21 cellular contexts compared by ENCODE assay signal in the genomic region with DNA sequence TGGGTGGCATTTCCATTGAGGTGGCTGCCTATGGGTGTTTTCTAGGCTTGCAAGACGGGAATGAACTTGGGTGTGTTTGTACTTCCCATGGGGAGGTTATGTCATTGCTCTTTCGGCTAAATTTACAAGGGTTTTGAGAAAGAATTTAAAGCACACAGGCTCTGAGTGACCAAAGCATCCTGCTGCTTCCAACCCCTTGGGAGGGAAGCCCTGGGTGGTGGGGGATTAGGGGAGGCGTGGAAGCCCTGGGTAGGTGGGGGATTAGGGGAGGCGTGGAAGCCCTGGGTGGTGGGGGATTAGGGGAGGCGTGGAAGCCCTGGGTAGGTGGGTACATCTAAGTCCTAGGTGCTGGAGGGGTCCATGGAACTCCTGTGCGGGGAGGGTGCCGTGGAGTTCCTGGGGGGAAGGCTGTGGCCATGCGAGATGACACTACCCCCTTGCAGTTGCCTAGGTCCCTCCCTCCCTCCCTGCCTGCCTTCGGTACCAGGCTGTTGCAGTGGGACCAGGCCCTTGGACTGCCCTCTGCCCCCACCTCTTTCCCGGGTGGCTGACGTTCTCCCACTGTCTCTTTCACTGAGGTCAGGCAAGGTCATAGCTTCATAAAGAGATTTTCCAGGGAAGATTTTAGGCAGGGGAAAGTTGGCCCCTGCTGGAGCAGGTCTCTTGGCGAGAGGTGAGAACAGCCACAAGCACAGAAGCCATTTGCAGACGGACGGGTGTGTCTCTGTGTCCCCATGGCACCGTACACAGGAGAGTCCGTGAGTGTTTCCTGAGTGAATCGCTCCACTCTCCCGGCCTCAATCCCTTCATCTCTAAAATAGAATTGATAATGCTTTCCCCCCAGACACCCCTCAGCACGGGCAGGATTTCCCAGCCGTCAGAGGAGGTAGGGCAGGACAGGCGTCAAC. TPM values are rescaled to one million over a fixed set of nuclear protein-coding genes. Genes with fewer than 3 reads are reported as not detected.
"Had no signal": no experiment of that assay in that cellular context is flagged by ENCODE, and none has a peak within 500 bp of the region (broad histone marks: within the 10 kb centered on the region; RNA-seq: fewer than 3 reads in every experiment).

No MANE protein-coding gene starts in this region.

- FAIRE-seq: astrocyte had no signal

- ATAC-seq: gastrocnemius medialis; lower lobe of right lung; naive thymus-derived CD4-positive, alpha-beta T cell; T-cell had no signal

- H3K27me3 ChIP-seq: gastrocnemius medialis, thyroid gland, uterus had no signal

- H3K9me3 ChIP-seq: gastrocnemius medialis, lower lobe of right lung, thyroid gland, uterus had no signal

- H3K36me3 ChIP-seq: gastrocnemius medialis, lower lobe of right lung, thyroid gland, uterus had no signal

- H3K27ac ChIP-seq: epithelial cell of prostate, gastrocnemius medialis, lower lobe of right lung, SK-N-MC, thyroid gland, uterus, VCaP had no signal

- DNase-seq: activated CD4-positive, alpha-beta T cell treated with anti-CD3 and anti-CD28 coated beads, Interleukin-2, amount 10 ng/mL, durations not matched to agents 24 days and 14 days; activated gamma-delta T cell; activated T-cell treated with anti-CD3 and anti-CD28 coated beads, Interleukin-2, amount 50 U/mL, for 24 hours; central memory CD4-positive, alpha-beta T cell; cortex of kidney; effector CD8-positive, alpha-beta T cell; gastrocnemius medialis; kidney glomerular epithelial cell; lower lobe of right lung; naive thymus-derived CD4-positive, alpha-beta T cell; stimulated activated CD4-positive, alpha-beta T cell treated with anti-CD3 and anti-CD28 coated beads, Interleukin-15, amount 100 ng/mL, for 24 hours; stimulated activated CD4-positive, alpha-beta T cell treated with anti-CD3 and anti-CD28 coated beads, Interleukin-4, amount 100 ng/mL, for 24 hours; T1000; thyroid gland; uterus had no signal

- H3K4me1 ChIP-seq: uterus had no signal

- H3K4me3 ChIP-seq: gastrocnemius medialis, lower lobe of right lung, SK-N-MC, thyroid gland, uterus had no signal

RNA-seq across cellular contexts. Expression of gene PRF1, which starts 19.5 kb away (rescaled TPM):
- total RNA-seq: osteocyte had no signal
